Comparison of ENCODE assay signal across 1 cellular context in the genomic region with DNA sequence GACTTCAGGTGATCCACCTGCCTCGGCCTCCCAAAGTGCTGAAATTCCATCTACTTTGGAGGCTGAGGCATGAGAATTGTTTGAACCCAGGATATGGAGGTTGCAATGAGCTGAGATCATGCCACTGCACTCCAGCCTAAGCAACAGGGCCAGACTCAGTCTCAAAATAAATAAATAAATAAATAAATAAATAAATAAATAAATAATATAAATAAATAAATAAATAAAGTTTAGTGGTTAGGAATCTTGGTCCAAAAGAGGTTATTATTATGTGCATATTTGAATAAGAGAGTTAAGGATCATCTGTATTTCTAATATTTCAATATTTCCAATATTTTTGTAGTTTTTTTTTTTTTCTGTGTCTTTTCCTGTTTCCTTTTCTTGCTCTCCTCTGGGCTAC.
TF ChIP-seq lines count a peak whose summit lies in the region.

No MANE protein-coding gene starts in this region.

TF ChIP-seq in HEK293, 187 proteins besides CTCF, POLR2A, EP300 and RAD21 (continued from another document and continues in another):
- TF ChIP-seq ZBTB11 (tag by site-specific recombination; conservative IDR thresholded peaks at IDR 0.05; ENCODE audit: low read depth) (peak; percentile 92), GLI2 (tag by site-specific recombination; IDR thresholded peaks at IDR 0.05; ENCODE audit: borderline replicate concordance, low read depth) (peak; percentile 64; the same call in 1 of the 2 replicates), ZNF248 (tag by site-specific recombination; IDR thresholded peaks at IDR 0.05) (no peak), ZNF555 (tag by site-specific recombination; conservative IDR thresholded peaks at IDR 0.05) (peak; percentile 100), ZSCAN23 (tag by site-specific recombination; IDR thresholded peaks at IDR 0.05) (0 out of 2 replicates have a peak, but pooled peaks have one; percentile 55), ZNF571 (tag by site-specific recombination; IDR thresholded peaks at IDR 0.05) (no peak), MYNN (tag by site-specific recombination; IDR thresholded peaks at IDR 0.05; ENCODE audit: borderline replicate concordance) (peak; percentile 71; the same call in 1 of the 2 replicates), ZSCAN5A (tag by site-specific recombination; IDR thresholded peaks at IDR 0.05) (no peak), ZNF629 (tag by site-specific recombination; IDR thresholded peaks at IDR 0.05) (peak; percentile 76), HIC1 (tag by site-specific recombination; IDR thresholded peaks at IDR 0.05) (no peak), ZSCAN30 (tag by site-specific recombination; IDR thresholded peaks at IDR 0.05) (no peak), ZNF292 (tag by site-specific recombination; IDR thresholded peaks at IDR 0.05; ENCODE audit: borderline replicate concordance, low read depth) (peak; percentile 97), FEZF1 (tag by site-specific recombination; IDR thresholded peaks at IDR 0.05) (no peak), ZNF776 (tag by site-specific recombination; IDR thresholded peaks at IDR 0.05; ENCODE audit: borderline replicate concordance) (no peak), HOXA7 (CRISPR knock-in tag; IDR thresholded peaks at IDR 0.05; ENCODE audit: borderline replicate concordance) (no peak), HOXD13 (CRISPR knock-in tag; IDR thresholded peaks at IDR 0.05; ENCODE audit: borderline replicate concordance) (no peak), GLIS1 (tag by site-specific recombination; IDR thresholded peaks at IDR 0.05) (no peak), ZNF341 (tag by site-specific recombination; IDR thresholded peaks at IDR 0.05; ENCODE audit: low read depth) (peak; percentile 51; the same call in 1 of the 2 replicates), ZNF514 (tag by site-specific recombination; IDR thresholded peaks at IDR 0.05) (0 out of 2 replicates have a peak, but pooled peaks have one; percentile 26), ZBTB48 (tag by site-specific recombination; IDR thresholded peaks at IDR 0.05) (no peak), ZFHX2 (tag by site-specific recombination; conservative IDR thresholded peaks at IDR 0.05) (no peak), PRDM1 (tag by site-specific recombination; IDR thresholded peaks at IDR 0.05) (no peak), KLF9 (tag by site-specific recombination; IDR thresholded peaks at IDR 0.05; ENCODE audit: low read depth) (no peak), ZNF423 (tag by site-specific recombination; IDR thresholded peaks at IDR 0.05) (no peak), ZNF10 (tag by site-specific recombination; IDR thresholded peaks at IDR 0.05) (no peak), ZBTB49 (tag by site-specific recombination; IDR thresholded peaks at IDR 0.05; ENCODE audit: low read depth) (no peak), ZNF148 (tag by site-specific recombination; IDR thresholded peaks at IDR 0.05; ENCODE audit: borderline replicate concordance) (no peak), ZBTB17 (tag by site-specific recombination; IDR thresholded peaks at IDR 0.05) (no peak), TRIM28 (IDR thresholded peaks at IDR 0.05; ENCODE audit: borderline replicate concordance, low read length) (no peak), KLF8 (tag by site-specific recombination; IDR thresholded peaks at IDR 0.05) (no peak), INSM2 (tag by site-specific recombination; IDR thresholded peaks at IDR 0.05) (no peak), ZNF530 (tag by site-specific recombination; IDR thresholded peaks at IDR 0.05; ENCODE audit: low read depth) (peak; percentile 78; the same call in 1 of the 2 replicates), ZNF777 (tag by site-specific recombination; IDR thresholded peaks at IDR 0.05; ENCODE audit: borderline replicate concordance) (no peak), ZNF510 (tag by site-specific recombination; IDR thresholded peaks at IDR 0.05; ENCODE audit: insufficient replicate concordance) (peak; percentile 95), ZNF830 (tag by site-specific recombination; IDR thresholded peaks at IDR 0.05; ENCODE audit: low read depth) (no peak), ZNF596 (tag by site-specific recombination; IDR thresholded peaks at IDR 0.05) (no peak), BCL11A (tag by site-specific recombination; IDR thresholded peaks at IDR 0.05; ENCODE audit: low read depth) (no peak), SP3 (tag by site-specific recombination; IDR thresholded peaks at IDR 0.05) (0 out of 2 replicates have a peak, but pooled peaks have one; percentile 27), ZNF558 (tag by site-specific recombination; IDR thresholded peaks at IDR 0.05) (peak; percentile 93), ZNF121 (tag by site-specific recombination; IDR thresholded peaks at IDR 0.05) (no peak), ZNF585B (tag by site-specific recombination; IDR thresholded peaks at IDR 0.05) (no peak), KLF16 (tag by site-specific recombination; IDR thresholded peaks at IDR 0.05) (no peak), ZFP41 (tag by site-specific recombination; IDR thresholded peaks at IDR 0.05; ENCODE audit: borderline replicate concordance) (no peak), ZBTB21 (tag by site-specific recombination; IDR thresholded peaks at IDR 0.05) (peak; percentile 76), ZBTB8A (tag by site-specific recombination; IDR thresholded peaks at IDR 0.05) (peak; percentile 93), ZNF391 (tag by site-specific recombination; IDR thresholded peaks at IDR 0.05; ENCODE audit: borderline replicate concordance, low read depth) (no peak), ZNF37A (tag by site-specific recombination; IDR thresholded peaks at IDR 0.05) (no peak)
- TF ChIP-seq, protein P1, sequence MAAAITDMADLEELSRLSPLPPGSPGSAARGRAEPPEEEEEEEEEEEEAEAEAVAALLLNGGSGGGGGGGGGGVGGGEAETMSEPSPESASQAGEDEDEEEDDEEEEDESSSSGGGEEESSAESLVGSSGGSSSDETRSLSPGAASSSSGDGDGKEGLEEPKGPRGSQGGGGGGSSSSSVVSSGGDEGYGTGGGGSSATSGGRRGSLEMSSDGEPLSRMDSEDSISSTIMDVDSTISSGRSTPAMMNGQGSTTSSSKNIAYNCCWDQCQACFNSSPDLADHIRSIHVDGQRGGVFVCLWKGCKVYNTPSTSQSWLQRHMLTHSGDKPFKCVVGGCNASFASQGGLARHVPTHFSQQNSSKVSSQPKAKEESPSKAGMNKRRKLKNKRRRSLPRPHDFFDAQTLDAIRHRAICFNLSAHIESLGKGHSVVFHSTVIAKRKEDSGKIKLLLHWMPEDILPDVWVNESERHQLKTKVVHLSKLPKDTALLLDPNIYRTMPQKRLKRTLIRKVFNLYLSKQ (tag by site-specific recombination; IDR thresholded peaks at IDR 0.05; ENCODE audit: borderline replicate concordance): peak; percentile 98
